In the genomic region with DNA sequence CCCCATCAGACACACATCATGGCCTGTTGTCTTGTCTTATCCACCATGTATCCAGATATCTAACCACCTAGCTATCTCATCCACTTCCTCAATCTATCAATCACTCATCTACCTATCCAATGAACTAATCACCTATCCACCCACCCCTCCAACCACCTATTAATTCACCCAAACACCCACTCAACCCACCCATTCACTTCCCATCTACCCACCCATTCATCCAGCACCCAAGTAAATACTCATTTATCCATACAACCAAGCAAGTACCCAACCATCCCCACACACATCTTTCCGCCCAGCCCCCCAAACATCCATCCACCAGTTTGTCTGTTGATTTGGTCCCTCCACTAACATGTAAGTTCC, we compare ENCODE assay signal across 8 cellular contexts. TPM values are rescaled to one million over a fixed set of nuclear protein-coding genes. Genes with fewer than 3 reads are reported as not detected.
DNase-seq lines count a peak whose midpoint lies in the region; ATAC-seq, FAIRE-seq and TF ChIP-seq lines count a peak whose summit lies in the region.
"Had no signal": no experiment of that assay in that cellular context is flagged by ENCODE, and none has a peak within 500 bp of the region (broad histone marks: within the 10 kb centered on the region; RNA-seq: fewer than 3 reads in every experiment).

No MANE protein-coding gene starts in this region.

- WGBS in K562 (ENCODE audit: insufficient coverage, low coverage, missing lambda C conversion rate) = 89% methylated on average over 1 of the region's 1 CpG
- 84% methylated on average over 1 of the region's 1 CpG for WGBS in prostate gland

- POLR2A ChIA-PET in K562 (lab: Yijun Ruan, JAX) = interaction anchor here (0.8 kb wide), 1 partner anchor 32 kb away, joined by 4 read pairs; the partner anchor contains the start of gene AKAP8L

- H3K36me3 ChIP-seq in K562 (ENCODE audit: control insufficient read depth, insufficient read depth, low read length) (no peaks in the 10 kb centered on the region), prostate gland (no peaks in the 10 kb centered on the region)

- H3K36me3 Mint-ChIP-seq in HFFc6 (ENCODE audit: low read depth) = no peaks in the 10 kb centered on the region

- no peak for TF ChIP-seq EP300 in K562 (IDR thresholded peaks at IDR 0.05; ENCODE audit: low read length)

- no peaks in the 10 kb centered on the region for H3K79me2 ChIP-seq in K562 (ENCODE audit: control insufficient read depth, insufficient read depth, low read length)

- in situ Hi-C loops in K562 (cut with MboI) = no loop called here

- H3K27me3 Mint-ChIP-seq in HFFc6 (ENCODE audit: insufficient read depth) = peaks cover 7% of the 10 kb centered on the region; the same call in 1 of the 2 replicates

- no peak for FAIRE-seq in K562 (lab: Jason Lieb, UNC)
- FAIRE-seq: islet of Langerhans had no signal

- no peak for ATAC-seq in K562
- ATAC-seq in activated CD4-positive, CD25-positive, alpha-beta regulatory T cell treated with anti-CD3 and anti-CD28 coated beads, Interleukin-2, amount 50 U/mL, for 24 hours = no peak
- ATAC-seq in GM21529 (IDR thresholded peaks at IDR 0.05; ENCODE audit: unreplicated experiment) = no peak
- ATAC-seq in HG03521 (IDR thresholded peaks at IDR 0.05; ENCODE audit: unreplicated experiment) = no peak

- DNase-seq in HFFc6 (no peak), K562 (ENCODE audit: extremely low read depth in 1 of 4, low spot score in 3 of 4) (no peak), prostate gland (ENCODE audit: low spot score) (no peak)

- H3K27me3 ChIP-seq in K562 (ENCODE audit: control insufficient read depth in 2 of 2, insufficient read depth in 2 of 2, low read length in 2 of 2) (peaks cover 0 to 23% of the 10 kb centered on the region in 2 experiments; a peak in 1 of 5 replicates), prostate gland (replicated peaks; ENCODE audit: insufficient read depth) (no peaks in the 10 kb centered on the region)

- peaks cover 29 to 50% of the 10 kb centered on the region in 2 experiments for H3K4me1 ChIP-seq in K562 (replicated peaks in 1 of 2; ENCODE audit: control insufficient read depth in 2 of 2, insufficient read depth in 2 of 2, low read length in 2 of 2)
- peaks cover 6% of the 10 kb centered on the region for H3K4me1 ChIP-seq in prostate gland (replicated peaks)

- H3K9ac ChIP-seq in K562 (ENCODE audit: insufficient read depth in 1 of 2, low read depth in 2 of 2, low read length in 2 of 2) = no peak overlapping the region

- H3K9me3 ChIP-seq in K562 (replicated peaks; ENCODE audit: control insufficient read depth, insufficient read depth, low read depth, low read length) (no peaks in the 10 kb centered on the region), prostate gland (no peaks in the 10 kb centered on the region)

- TF ChIP-seq CTCF in HFFc6 (IDR thresholded peaks at IDR 0.05) = no peak
- no peak for TF ChIP-seq CTCF in K562 (IDR thresholded peaks at IDR 0.05 in 2 of 3, conservative IDR thresholded peaks at IDR 0.05 in 1 of 3; ENCODE audit: insufficient read depth in 2 of 3, low read depth in 1 of 3, low read length in 3 of 3)
- TF ChIP-seq CTCF in prostate gland (IDR thresholded peaks at IDR 0.05) = no peak

- CTCF ChIA-PET in K562 (lab: Yijun Ruan, JAX; ENCODE audit: low intra/inter-chr PET ratio) = interaction anchor here (0.7 kb wide), 1 partner anchor 273 kb away, joined by 3 read pairs; no protein-coding TSS in a partner anchor

- BruUV-seq in K562 (replicated peaks; lab: Mats Ljungman, UMichigan) = no TSS peak

- no peaks in the 10 kb centered on the region for H3K9me1 ChIP-seq in K562 (ENCODE audit: control insufficient read depth, insufficient read depth, low read length)

- H3K9me3 Mint-ChIP-seq in HFFc6 = no peaks in the 10 kb centered on the region

- peak overlapping the region; percentile 84 for H3K4me2 ChIP-seq in K562 (ENCODE audit: insufficient read depth, low read length)

- intact Hi-C loops in K562 (cut with micrococcal nuclease) = no loop called here
- intact Hi-C loops in prostate gland (cut with DNase I) = loop anchor here (5.0 to 10.0 kb wide), 2 partner anchors 104 to 183 kb away; no protein-coding TSS in a partner anchor

- peak overlapping the region; percentile 60 for H3K27ac Mint-ChIP-seq in HFFc6

- peak overlapping the region; percentile 61 for H3K4me3 Mint-ChIP-seq in HFFc6

- no peak for TF ChIP-seq RAD21 in K562 (CRISPR knock-in tag; conservative IDR thresholded peaks at IDR 0.05 in 1 of 2, IDR thresholded peaks at IDR 0.05 in 1 of 2)

- no peak for TF ChIP-seq POLR2A in K562 (conservative IDR thresholded peaks at IDR 0.05)
- TF ChIP-seq POLR2A in prostate gland (IDR thresholded peaks at IDR 0.05) = no peak

- peak overlapping the region; percentile 92 for H2AFZ ChIP-seq in K562 (ENCODE audit: low read depth, low read length)

- H4K20me1 ChIP-seq in K562 (replicated peaks; ENCODE audit: control insufficient read depth, insufficient read depth, low read length) = 0 out of 2 replicates have a peak, but pooled peaks cover 2% of the 10 kb centered on the region

- H3K4me1 Mint-ChIP-seq in HFFc6 (ENCODE audit: low read depth) = 0 out of 2 replicates have a peak, but pooled peaks cover 4% of the 10 kb centered on the region

- peak overlapping the region; percentile 32; the same call in 2 of the 3 replicates for H3K27ac ChIP-seq in K562 (ENCODE audit: extremely low read depth, low read depth, low read length)
- H3K27ac ChIP-seq in prostate gland = peak overlapping the region; percentile 62 to 73
- H3K27ac ChIP-seq: SK-N-MC had no signal

- no peak overlapping the region for H3K4me3 ChIP-seq in K562
- no peak overlapping the region for H3K4me3 ChIP-seq in prostate gland

RNA-seq across cellular contexts. Expression of gene WIZ, which starts 0.8 kb away (rescaled TPM):
- 10 to 100 TPM; 39.3 to 54.3 (median 43.1) TPM for total RNA-seq in HFFc6 (2021; fragmentation: NEBNext Ultra II Directional; extraction: Animal tissue kit (Norgen Biotek cat#: 25700))
- total RNA-seq in K562 (2011; cell fraction: chromatin; rRNA removed; ENCODE audit: low replicate concordance) = 13.2 and 37.4 TPM in 2 replicates
- total RNA-seq in K562 (2011; cell fraction: nucleolus; rRNA removed) = 27.4 and 28.3 TPM in 2 replicates
- 20.2 and 22.8 TPM in 2 replicates for total RNA-seq in K562 (2011; cell fraction: nucleoplasm; rRNA removed)
- total RNA-seq in K562 (2014; rRNA removed) (13.9 and 16.0 TPM in 2 replicates), K562 (2014; rRNA removed; fragmentation: Illumina TruSeq; extraction: Trizol) (1.1 and 1.3 TPM in 2 replicates), K562 (2015; rRNA removed; fragmentation: Illumina TruSeq; extraction: Trizol) (4.8 and 5.4 TPM in 2 replicates), K562 (2021) (32.7 and 37.5 TPM in 2 replicates), prostate gland (10 to 100 TPM; 55.9 to 93.3 TPM)
- polyA plus RNA-seq in K562 (2011; rRNA removed) (3.7 and 4.7 TPM in 2 replicates), K562 (2014; fragmentation: Illumina TruSeq; extraction: Trizol) (9.4 and 22.9 TPM in 2 replicates), K562 (2014; fragmentation: Nextera tagmentation; extraction: Ambion mirVana) (under 1 TPM; 0.06 to 0.08 TPM), K562 (2014; rRNA removed) (19.1 and 21.8 TPM in 2 replicates)
- 5.3 and 12.2 TPM in 2 replicates for polyA plus RNA-seq in K562 (2011; cell fraction: cytosol; rRNA removed)
- polyA plus RNA-seq in K562 (2011; cell fraction: nucleus; rRNA removed) = 16.0 and 33.9 TPM in 2 replicates
- 18.0 and 22.2 TPM in 2 replicates for polyA plus RNA-seq in K562 (2012)
- 0.63 and 1.1 TPM in 2 replicates for polyA minus RNA-seq in K562 (2011; rRNA and poly(A)+ RNA removed)
- 7.5 and 9.4 TPM in 2 replicates for polyA minus RNA-seq in K562 (2011; cell fraction: cytosol; rRNA and poly(A)+ RNA removed)
- 5.3 and 6.5 TPM in 2 replicates for polyA minus RNA-seq in K562 (2011; cell fraction: nucleus; rRNA and poly(A)+ RNA removed)

RNA-seq across cellular contexts. Expression of gene RASAL3, which starts 13.8 kb away (rescaled TPM):
- total RNA-seq in HFFc6 (2021; fragmentation: NEBNext Ultra II Directional; extraction: Animal tissue kit (Norgen Biotek cat#: 25700)) = not detected
- 0.35 TPM in 1 of 2 replicates, not detected in the other for total RNA-seq in K562 (2011; cell fraction: chromatin; rRNA removed; ENCODE audit: low replicate concordance)
- total RNA-seq in K562 (2011; cell fraction: nucleolus; rRNA removed) = 0.13 TPM in 1 of 2 replicates, not detected in the other
- total RNA-seq in K562 (2011; cell fraction: nucleoplasm; rRNA removed) = 2.5 TPM in 1 of 2 replicates, not detected in the other
- 0.04 TPM in 1 of 2 replicates, not detected in the other for total RNA-seq in K562 (2014; rRNA removed)
- not detected in 2 replicates for total RNA-seq in K562 (2014; rRNA removed; fragmentation: Illumina TruSeq; extraction: Trizol)
- total RNA-seq in K562 (2015; rRNA removed; fragmentation: Illumina TruSeq; extraction: Trizol) = not detected in 2 replicates
- total RNA-seq in K562 (2021) = 0.44 and 0.87 TPM in 2 replicates
- polyA plus RNA-seq in K562 (2011; rRNA removed) = not detected in 2 replicates
- 0.01 TPM in 1 of 2 replicates, not detected in the other for polyA plus RNA-seq in K562 (2011; cell fraction: cytosol; rRNA removed)
- polyA plus RNA-seq in K562 (2011; cell fraction: nucleus; rRNA removed) = 0.04 and 0.16 TPM in 2 replicates
- polyA plus RNA-seq in K562 (2012) = 0.08 and 0.16 TPM in 2 replicates
- polyA plus RNA-seq in K562 (2014; fragmentation: Illumina TruSeq; extraction: Trizol) = not detected in 2 replicates
- not detected for polyA plus RNA-seq in K562 (2014; fragmentation: Nextera tagmentation; extraction: Ambion mirVana)
- polyA plus RNA-seq in K562 (2014; rRNA removed) = 0.07 TPM in 1 of 2 replicates, not detected in the other
- not detected in 2 replicates for polyA minus RNA-seq in K562 (2011; rRNA and poly(A)+ RNA removed)
- not detected in 2 replicates for polyA minus RNA-seq in K562 (2011; cell fraction: cytosol; rRNA and poly(A)+ RNA removed)
- not detected in 2 replicates for polyA minus RNA-seq in K562 (2011; cell fraction: nucleus; rRNA and poly(A)+ RNA removed)
- total RNA-seq in prostate gland = 1 to 10 TPM; 2.8 to 4.3 TPM

RNA-seq across cellular contexts. Expression of gene PGLYRP2, which starts 28.8 kb away (rescaled TPM):
- not detected for total RNA-seq in HFFc6 (2021; fragmentation: NEBNext Ultra II Directional; extraction: Animal tissue kit (Norgen Biotek cat#: 25700))
- not detected in 2 replicates for total RNA-seq in K562 (2011; cell fraction: chromatin; rRNA removed; ENCODE audit: low replicate concordance)
- total RNA-seq in K562 (2011; cell fraction: nucleolus; rRNA removed) = not detected in 2 replicates
- not detected in 2 replicates for total RNA-seq in K562 (2011; cell fraction: nucleoplasm; rRNA removed)
- total RNA-seq in K562 (2014; rRNA removed) = not detected in 2 replicates
- total RNA-seq in K562 (2014; rRNA removed; fragmentation: Illumina TruSeq; extraction: Trizol) = not detected in 2 replicates
- total RNA-seq in K562 (2015; rRNA removed; fragmentation: Illumina TruSeq; extraction: Trizol) = not detected in 2 replicates
- not detected in 2 replicates for total RNA-seq in K562 (2021)
- polyA plus RNA-seq in K562 (2011; rRNA removed) = not detected in 2 replicates
- polyA plus RNA-seq in K562 (2011; cell fraction: cytosol; rRNA removed) = not detected in 2 replicates
- polyA plus RNA-seq in K562 (2011; cell fraction: nucleus; rRNA removed) = not detected in 2 replicates
- not detected in 2 replicates for polyA plus RNA-seq in K562 (2012)
- not detected in 2 replicates for polyA plus RNA-seq in K562 (2014; fragmentation: Illumina TruSeq; extraction: Trizol)
- not detected for polyA plus RNA-seq in K562 (2014; fragmentation: Nextera tagmentation; extraction: Ambion mirVana)
- not detected in 2 replicates for polyA plus RNA-seq in K562 (2014; rRNA removed)
- polyA minus RNA-seq in K562 (2011; rRNA and poly(A)+ RNA removed) = not detected in 2 replicates
- polyA minus RNA-seq in K562 (2011; cell fraction: cytosol; rRNA and poly(A)+ RNA removed) = not detected in 2 replicates
- polyA minus RNA-seq in K562 (2011; cell fraction: nucleus; rRNA and poly(A)+ RNA removed) = not detected in 2 replicates
- total RNA-seq in prostate gland = 10 to 100 TPM in 1 of 2 donors, 1 to 10 TPM in 1; 9.2 to 31.9 TPM

RNA-seq across cellular contexts. Expression of gene AKAP8L, which starts 31.7 kb away (rescaled TPM):
- 10 to 100 TPM; 49.4 to 54.4 (median 52.0) TPM for total RNA-seq in HFFc6 (2021; fragmentation: NEBNext Ultra II Directional; extraction: Animal tissue kit (Norgen Biotek cat#: 25700))
- 365 and 641 TPM in 2 replicates for total RNA-seq in K562 (2011; cell fraction: chromatin; rRNA removed; ENCODE audit: low replicate concordance)
- total RNA-seq in K562 (2011; cell fraction: nucleolus; rRNA removed) = 279 and 316 TPM in 2 replicates
- 296 and 300 TPM in 2 replicates for total RNA-seq in K562 (2011; cell fraction: nucleoplasm; rRNA removed)
- 108 and 121 TPM in 2 replicates for total RNA-seq in K562 (2014; rRNA removed)
- total RNA-seq in K562 (2014; rRNA removed; fragmentation: Illumina TruSeq; extraction: Trizol) = 61.1 and 65.5 TPM in 2 replicates
- 66.6 and 70.7 TPM in 2 replicates for total RNA-seq in K562 (2015; rRNA removed; fragmentation: Illumina TruSeq; extraction: Trizol)
- 107 and 116 TPM in 2 replicates for total RNA-seq in K562 (2021)
- 56.8 and 95.7 TPM in 2 replicates for polyA plus RNA-seq in K562 (2011; rRNA removed)
- polyA plus RNA-seq in K562 (2011; cell fraction: cytosol; rRNA removed) = 40.7 and 50.0 TPM in 2 replicates
- polyA plus RNA-seq in K562 (2011; cell fraction: nucleus; rRNA removed) = 617 and 798 TPM in 2 replicates
- 66.2 and 79.9 TPM in 2 replicates for polyA plus RNA-seq in K562 (2012)
- polyA plus RNA-seq in K562 (2014; fragmentation: Illumina TruSeq; extraction: Trizol) = 75.8 and 84.0 TPM in 2 replicates
- polyA plus RNA-seq in K562 (2014; fragmentation: Nextera tagmentation; extraction: Ambion mirVana) = 1 to 10 TPM; 2.4 to 7.0 TPM
- polyA plus RNA-seq in K562 (2014; rRNA removed) = 92.5 and 111 TPM in 2 replicates
- polyA minus RNA-seq in K562 (2011; rRNA and poly(A)+ RNA removed) = 60.0 and 69.5 TPM in 2 replicates
- 41.5 and 61.7 TPM in 2 replicates for polyA minus RNA-seq in K562 (2011; cell fraction: cytosol; rRNA and poly(A)+ RNA removed)
- 85.4 and 122 TPM in 2 replicates for polyA minus RNA-seq in K562 (2011; cell fraction: nucleus; rRNA and poly(A)+ RNA removed)
- total RNA-seq in prostate gland = 100 to 1,000 TPM; 107 to 269 TPM

RNA-seq across cellular contexts. Expression of gene CYP4F22, which starts 57.8 kb away (rescaled TPM):
- total RNA-seq in HFFc6 (2021; fragmentation: NEBNext Ultra II Directional; extraction: Animal tissue kit (Norgen Biotek cat#: 25700)) = not detected
- total RNA-seq in K562 (2011; cell fraction: chromatin; rRNA removed; ENCODE audit: low replicate concordance) = not detected in 2 replicates
- total RNA-seq in K562 (2011; cell fraction: nucleolus; rRNA removed) = not detected in 2 replicates
- total RNA-seq in K562 (2011; cell fraction: nucleoplasm; rRNA removed) = not detected in 2 replicates
- total RNA-seq in K562 (2014; rRNA removed) (not detected in 2 replicates), K562 (2014; rRNA removed; fragmentation: Illumina TruSeq; extraction: Trizol) (not detected in 2 replicates), K562 (2015; rRNA removed; fragmentation: Illumina TruSeq; extraction: Trizol) (not detected in 2 replicates), K562 (2021) (not detected in 2 replicates), prostate gland (10 to 100 TPM; 28.9 to 48.1 TPM)
- polyA plus RNA-seq in K562 (2011; rRNA removed) (not detected in 2 replicates), K562 (2014; fragmentation: Illumina TruSeq; extraction: Trizol) (not detected in 2 replicates), K562 (2014; fragmentation: Nextera tagmentation; extraction: Ambion mirVana) (not detected), K562 (2014; rRNA removed) (not detected in 2 replicates)
- polyA plus RNA-seq in K562 (2011; cell fraction: cytosol; rRNA removed) = not detected in 2 replicates
- not detected in 2 replicates for polyA plus RNA-seq in K562 (2011; cell fraction: nucleus; rRNA removed)
- not detected in 2 replicates for polyA plus RNA-seq in K562 (2012)
- polyA minus RNA-seq in K562 (2011; rRNA and poly(A)+ RNA removed) = not detected in 2 replicates
- not detected in 2 replicates for polyA minus RNA-seq in K562 (2011; cell fraction: cytosol; rRNA and poly(A)+ RNA removed)
- not detected in 2 replicates for polyA minus RNA-seq in K562 (2011; cell fraction: nucleus; rRNA and poly(A)+ RNA removed)

Comparison
In these comparisons a context has a peak if more than half of its experiments do, and no peak if none do; other contexts are left out.
1. RNA of gene PGLYRP2, which starts 28.8 kb away (total RNA-seq): 9.2 to 31.9 TPM in prostate gland; not detected in HFFc6 and not detected in K562; every median in the first group is over 4 times any median in the second.